In genomic region chr2:179861777-179862117, GRCh38 we compare ENCODE assay signal across 8 cellular contexts. TPM values are rescaled to one million over a fixed set of nuclear protein-coding genes. Genes with fewer than 3 reads are reported as not detected.
DNase-seq lines count a peak whose midpoint lies in the region; TF ChIP-seq lines count a peak whose summit lies in the region.

No MANE protein-coding gene starts in this region.

- H3K27ac ChIP-seq in KMS-11 (no peak overlapping the region), dorsolateral prefrontal cortex (peak overlapping the region in 58 of 59 donors; percentile 13 to 96 (median 80)), neural progenitor cell (no peak overlapping the region)

- H3K4me3 Mint-ChIP-seq in neural progenitor cell = peak overlapping the region; percentile 87

- peaks cover 4% of the 10 kb centered on the region for H3K4me1 Mint-ChIP-seq in neural progenitor cell

- H3K4me1 ChIP-seq in KMS-11 (ENCODE audit: low read depth, poor library complexity, severe bottlenecking) (no peaks in the 10 kb centered on the region), neural progenitor cell (peaks cover 63% of the 10 kb centered on the region)

- TF ChIP-seq CTCF in KMS-11 (conservative IDR thresholded peaks at IDR 0.05; ENCODE audit: low read depth, low read length) (no peak), dorsolateral prefrontal cortex (IDR thresholded peaks at IDR 0.05 in 54 of 56, conservative IDR thresholded peaks at IDR 0.05 in 2 of 56; ENCODE audit: low read depth in 1 of 56, partially characterized antibody in 56 of 56) (no peak), neural progenitor cell (IDR thresholded peaks at IDR 0.05) (no peak)

- H3K9me3 ChIP-seq in neural progenitor cell (ENCODE audit: low read depth) = no peaks in the 10 kb centered on the region

- H3F3A ChIP-seq in neural progenitor cell (ENCODE audit: low read depth) = peaks cover 18% of the 10 kb centered on the region

- intact Hi-C loops in dorsolateral prefrontal cortex (cut with DNase I) = no loop called here

- H4K20me1 ChIP-seq in KMS-11 (ENCODE audit: insufficient read depth) (no peaks in the 10 kb centered on the region), neural progenitor cell (ENCODE audit: low read depth) (peaks cover 14% of the 10 kb centered on the region)

- H3K9ac ChIP-seq in KMS-11 (no peak overlapping the region), neural progenitor cell (no peak overlapping the region)

- H3K36me3 Mint-ChIP-seq in neural progenitor cell = no peaks in the 10 kb centered on the region

- H2AFZ ChIP-seq in KMS-11 (ENCODE audit: low read depth) = peak overlapping the region; percentile 41; the same call in 1 of the 2 replicates
- H2AFZ ChIP-seq in neural progenitor cell (replicated peaks) = peak overlapping the region; percentile 89

- peak overlapping the region; percentile 39; the same call in 1 of the 2 replicates for H3K4me2 ChIP-seq in KMS-11
- H3K4me2 ChIP-seq in neural progenitor cell = peak overlapping the region; percentile 99

- DNase-seq in NCI-H748 (lab: John Stamatoyannopoulos, UW; ENCODE audit: unreplicated experiment) (peak; percentile 76), NCI-H748 treated with DMSO at 0.1 percent for 48 hours (lab: John Stamatoyannopoulos, UW) (no peak), dorsolateral prefrontal cortex (peak in 2 of 10 donors; percentile 42 to 54), neural progenitor cell (ENCODE audit: low spot score) (peak; percentile 61), NCI-H446 (lab: John Stamatoyannopoulos, UW) (no peak), 8988T (no peak), T-helper 9 cell (no peak)

- H3K27me3 ChIP-seq in KMS-11 (ENCODE audit: insufficient read depth, low read depth) = no peaks in the 10 kb centered on the region
- H3K27me3 ChIP-seq in dorsolateral prefrontal cortex = peaks cover 0 to 44% (median 0%) of the 10 kb centered on the region in 45 donors
- peaks cover 34% of the 10 kb centered on the region for H3K27me3 ChIP-seq in neural progenitor cell

- H3K9me3 Mint-ChIP-seq in neural progenitor cell = no peaks in the 10 kb centered on the region

- H3K27ac Mint-ChIP-seq in neural progenitor cell = no peak overlapping the region

- H3K27me3 Mint-ChIP-seq in neural progenitor cell (ENCODE audit: insufficient read depth, low read depth) = peaks cover 48% of the 10 kb centered on the region

- H3K4me3 ChIP-seq in KMS-11 (IDR thresholded peaks at IDR 0.05; ENCODE audit: insufficient read depth, low read depth, low read length) = no peak overlapping the region
- H3K4me3 ChIP-seq in dorsolateral prefrontal cortex = peak overlapping the region; percentile 41 to 82 (median 62)
- peak overlapping the region; percentile 92 for H3K4me3 ChIP-seq in neural progenitor cell

- H3K36me3 ChIP-seq in KMS-11 (ENCODE audit: insufficient read depth) = no peaks in the 10 kb centered on the region
- no peaks in the 10 kb centered on the region for H3K36me3 ChIP-seq in neural progenitor cell

- H3K79me2 ChIP-seq in KMS-11 (ENCODE audit: insufficient read depth, low read depth) = no peaks in the 10 kb centered on the region
- peaks cover 44% of the 10 kb centered on the region for H3K79me2 ChIP-seq in neural progenitor cell (ENCODE audit: low read depth)

RNA-seq across cellular contexts. Expression of gene ZNF385B, which starts 0.3 kb away (rescaled TPM):
- total RNA-seq in dorsolateral prefrontal cortex = 10 to 100 TPM; 17.0 to 75.5 (median 41.0) TPM
- 22.9 and 35.8 TPM in 2 replicates for total RNA-seq in neural progenitor cell (ENCODE audit: low replicate concordance)

Comparison
In these comparisons a context has a peak if more than half of its experiments do, and no peak if none do; other contexts are left out.
1. DNase-seq: peak in NCI-H748 (single experiment) and neural progenitor cell (single experiment); none in NCI-H748 treated with DMSO at 0.1 percent for 48 hours (single experiment), NCI-H446 (0 of 2), 8988T (single experiment) and T-helper 9 cell (single experiment).
2. H3K27ac ChIP-seq: peak in dorsolateral prefrontal cortex (58 of 59); none in KMS-11 (single experiment) and neural progenitor cell (single experiment).